19 cellular contexts compared by ENCODE assay signal in genomic region chr11:109320595-109320994, GRCh38.
DNase-seq lines count a peak whose midpoint lies in the region; ATAC-seq, FAIRE-seq and TF ChIP-seq lines count a peak whose summit lies in the region.
"Had no signal": no experiment of that assay in that cellular context is flagged by ENCODE, and none has a peak within 500 bp of the region (broad histone marks: within the 10 kb centered on the region; RNA-seq: fewer than 3 reads in every experiment).

No MANE protein-coding gene starts in this region.

- peak; percentile 45 for FAIRE-seq in astrocyte (lab: Jason Lieb, UNC)

- H3K27me3 Mint-ChIP-seq in astrocyte (ENCODE audit: low read depth, unreplicated experiment): no peaks in the 10 kb centered on the region
- H3K27me3 Mint-ChIP-seq: activated CD8-positive, alpha-beta memory T cell treated with anti-CD3 and anti-CD28 coated beads, Interleukin-2, amount 10 ng/mL, durations not matched to agents 7 days and 5 days; CD4-positive, alpha-beta T cell had no signal

- peak; percentile 82 for DNase-seq in A172 (ENCODE audit: low spot score)
- peak; percentile 91 for DNase-seq in HT1080 (ENCODE audit: low read depth)
- DNase-seq in astrocyte (ENCODE audit: low read depth): peak; percentile 88
- peak; percentile 12 to 41 for DNase-seq in foreskin fibroblast
- DNase-seq in superior temporal gyrus (ENCODE audit: extremely low spot score): no peak
- DNase-seq in lower lobe of right lung: no peak
- DNase-seq in head of caudate nucleus: no peak
- DNase-seq in NCI-H146 treated with DMSO at 0.1 percent for 48 hours (lab: John Stamatoyannopoulos, UW; ENCODE audit: unreplicated experiment): no peak
- DNase-seq: 8988T; activated CD8-positive, alpha-beta memory T cell treated with anti-CD3 and anti-CD28 coated beads, Interleukin-2, amount 10 ng/mL, durations not matched to agents 7 days and 5 days; activated gamma-delta T cell; CD4-positive, alpha-beta T cell; effector memory CD4-positive, alpha-beta T cell; NCI-H187; NCI-H524 treated with DMSO at 0.1 percent for 48 hours had no signal

- H3K36me3 Mint-ChIP-seq in astrocyte (ENCODE audit: low read depth, unreplicated experiment): no peaks in the 10 kb centered on the region
- H3K36me3 Mint-ChIP-seq: activated CD8-positive, alpha-beta memory T cell treated with anti-CD3 and anti-CD28 coated beads, Interleukin-2, amount 10 ng/mL, durations not matched to agents 7 days and 5 days had no signal

- H3K27ac ChIP-seq in astrocyte (ENCODE audit: low read depth, low read length) (no peak overlapping the region), lower lobe of right lung (no peak overlapping the region)
- H3K27ac ChIP-seq: prostate gland, suprapubic skin had no signal

- intact Hi-C loops in lower lobe of right lung (cut with DNase I) (no loop called here), head of caudate nucleus (cut with DNase I) (no loop called here)

- ATAC-seq in lower lobe of right lung: no peak
- ATAC-seq: activated CD8-positive, alpha-beta memory T cell treated with anti-CD3 and anti-CD28 coated beads, Interleukin-2, amount 10 ng/mL, durations not matched to agents 7 days and 5 days; Panc1 had no signal

- H3K4me2 ChIP-seq in astrocyte (ENCODE audit: low read length): no peak overlapping the region

- H3K79me2 ChIP-seq in astrocyte (ENCODE audit: insufficient read depth, low read length): no peaks in the 10 kb centered on the region

- H2AFZ ChIP-seq in astrocyte (ENCODE audit: low read depth, low read length): no peak overlapping the region

- H3K4me1 Mint-ChIP-seq in astrocyte (ENCODE audit: low read depth, unreplicated experiment): no peaks in the 10 kb centered on the region
- H3K4me1 Mint-ChIP-seq: activated CD8-positive, alpha-beta memory T cell treated with anti-CD3 and anti-CD28 coated beads, Interleukin-2, amount 10 ng/mL, durations not matched to agents 7 days and 5 days had no signal

- no peaks in the 10 kb centered on the region for H3K9me3 Mint-ChIP-seq in astrocyte (ENCODE audit: unreplicated experiment)

- H3K36me3 ChIP-seq in astrocyte (ENCODE audit: insufficient read depth, low read length) (no peaks in the 10 kb centered on the region), lower lobe of right lung (no peaks in the 10 kb centered on the region)
- H3K36me3 ChIP-seq: prostate gland, suprapubic skin had no signal

- no peaks in the 10 kb centered on the region for H4K20me1 ChIP-seq in astrocyte (ENCODE audit: insufficient read depth, low read length)

- H3K9ac ChIP-seq in astrocyte (ENCODE audit: low read length): no peak overlapping the region

- H3K4me3 Mint-ChIP-seq in astrocyte (ENCODE audit: unreplicated experiment): no peak overlapping the region
- H3K4me3 Mint-ChIP-seq: activated CD8-positive, alpha-beta memory T cell treated with anti-CD3 and anti-CD28 coated beads, Interleukin-2, amount 10 ng/mL, durations not matched to agents 7 days and 5 days; CD4-positive, alpha-beta T cell; T-helper 1 cell treated with Interleukin-12 subunit alpha and Interleukin-12 subunit beta and Interleukin-4 antibody, amounts not matched to agents 30 μg/mL and 1 μg/mL, for 36 hours had no signal

- H3K27ac Mint-ChIP-seq in astrocyte (ENCODE audit: unreplicated experiment): no peak overlapping the region
- H3K27ac Mint-ChIP-seq: activated CD8-positive, alpha-beta memory T cell treated with anti-CD3 and anti-CD28 coated beads, Interleukin-2, amount 10 ng/mL, durations not matched to agents 7 days and 5 days; CD4-positive, alpha-beta T cell; T-helper 1 cell treated with Interleukin-12 subunit alpha and Interleukin-12 subunit beta and Interleukin-4 antibody, amounts not matched to agents 30 μg/mL and 1 μg/mL, for 36 hours had no signal

- no peaks in the 10 kb centered on the region for H3K9me3 ChIP-seq in astrocyte (ENCODE audit: insufficient read depth, low read depth, low read length)
- H3K9me3 ChIP-seq in lower lobe of right lung: no peaks in the 10 kb centered on the region
- H3K9me3 ChIP-seq: prostate gland, suprapubic skin had no signal

- TF ChIP-seq CTCF in astrocyte (IDR thresholded peaks at IDR 0.05; ENCODE audit: insufficient read depth, low read depth, low read length): no peak
- no peak for TF ChIP-seq CTCF in foreskin fibroblast (IDR thresholded peaks at IDR 0.05; ENCODE audit: low read depth, low read length)
- TF ChIP-seq CTCF in lower lobe of right lung (IDR thresholded peaks at IDR 0.05): no peak

- H3K4me1 ChIP-seq in astrocyte (ENCODE audit: insufficient read depth, low read length) (no peaks in the 10 kb centered on the region), lower lobe of right lung (no peaks in the 10 kb centered on the region)
- H3K4me1 ChIP-seq: prostate gland, suprapubic skin had no signal

- H3K27me3 ChIP-seq in astrocyte (ENCODE audit: insufficient read depth, low read length) (no peaks in the 10 kb centered on the region), lower lobe of right lung (ENCODE audit: low read depth) (no peaks in the 10 kb centered on the region)
- H3K27me3 ChIP-seq: suprapubic skin had no signal

- H3K4me3 ChIP-seq in astrocyte (ENCODE audit: insufficient read depth, low read depth, low read length) (no peak overlapping the region), foreskin fibroblast (ENCODE audit: low read depth in 1 of 2, low read length in 2 of 2) (no peak overlapping the region), lower lobe of right lung (no peak overlapping the region)
- H3K4me3 ChIP-seq: prostate gland, suprapubic skin had no signal

Comparison
In these comparisons a context has a peak if more than half of its experiments do, and no peak if none do; other contexts are left out.
1. DNase-seq: peak in A172 (single experiment), HT1080 (single experiment), astrocyte (single experiment) and foreskin fibroblast (2 of 2); none in superior temporal gyrus (single experiment), lower lobe of right lung (single experiment), head of caudate nucleus (0 of 42) and NCI-H146 treated with DMSO at 0.1 percent for 48 hours (single experiment).